ENCODE assay signal across 21 cellular contexts in the genomic region with DNA sequence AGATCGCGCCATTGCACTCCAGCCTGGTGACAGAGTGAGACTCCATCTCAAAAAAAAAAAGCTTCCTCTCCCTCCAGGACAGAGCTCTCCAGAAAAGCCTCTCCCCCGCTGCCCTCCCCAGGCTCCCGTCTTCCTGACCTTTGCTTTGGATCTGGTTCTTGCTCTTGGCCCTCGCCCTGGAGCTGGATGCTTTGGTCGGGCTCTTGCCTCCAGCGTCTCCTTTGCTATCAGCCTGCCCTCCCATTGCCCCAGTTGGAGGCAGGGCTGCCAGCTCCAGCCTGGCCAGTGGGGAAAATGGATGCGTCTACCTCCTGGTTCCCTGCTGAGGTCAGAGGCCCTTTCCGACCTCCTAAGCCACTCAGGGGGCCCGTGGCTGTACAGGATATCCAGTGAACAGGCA. TPM values are rescaled to one million over a fixed set of nuclear protein-coding genes. Genes with fewer than 3 reads are reported as not detected.
"Had no signal": no experiment of that assay in that cellular context is flagged by ENCODE, and none has a peak within 500 bp of the region (broad histone marks: within the 10 kb centered on the region; RNA-seq: fewer than 3 reads in every experiment).

No MANE protein-coding gene starts in this region.

- H3K4me1 ChIP-seq: adrenal gland, esophagus squamous epithelium, left lung, tibial nerve had no signal

- H3K4me3 ChIP-seq: adrenal gland, esophagus squamous epithelium, left lung, ovary, sigmoid colon, tibial nerve had no signal

- H3K27me3 ChIP-seq: ovary had no signal

- FAIRE-seq: keratinocyte, urothelium cell line had no signal

- DNase-seq: activated CD4-positive, alpha-beta T cell treated with anti-CD3 and anti-CD28 coated beads for 36 hours; activated CD4-positive, alpha-beta T cell treated with anti-CD3 and anti-CD28 coated beads, Interleukin-2, amount 50 U/mL, for 48 hours; activated gamma-delta T cell; adrenal gland; effector memory CD8-positive, alpha-beta T cell; esophagus squamous epithelium; hypothalamus; ovary; sigmoid colon; stimulated activated CD4-positive, alpha-beta T cell treated with anti-CD3 and anti-CD28 coated beads, Interleukin-4, amount 100 ng/mL, for 4 hours; T-cell had no signal

- H3K9me3 ChIP-seq: adrenal gland, esophagus squamous epithelium, left lung, ovary, sigmoid colon, tibial nerve had no signal

- H3K36me3 ChIP-seq: adrenal gland, esophagus squamous epithelium, left lung, ovary, sigmoid colon, tibial nerve had no signal

- H3K27ac ChIP-seq: adrenal gland, esophagus squamous epithelium, left lung, ovary, sigmoid colon, tibial nerve had no signal

- ATAC-seq: activated CD4-positive, alpha-beta T cell treated with anti-CD3 and anti-CD28 coated beads for 36 hours; effector memory CD8-positive, alpha-beta T cell; left lung; stimulated activated memory B cell treated with anti-CD40 and anti-IgM and Interleukin-4, amounts not matched to agents 10 μg/mL and 1 μg/mL and 100 μg/mL, for 72 hours; T-cell; WTC11 had no signal

RNA-seq across cellular contexts. Expression of gene TRARG1, which starts 35.9 kb away (rescaled TPM):
- total RNA-seq: activated CD4-positive, alpha-beta T cell treated with anti-CD3 and anti-CD28 coated beads for 36 hours; dermis microvascular lymphatic vessel endothelial cell; esophagus squamous epithelium; left lung; mononuclear cell; pulmonary artery endothelial cell; T-cell; WTC11 had no signal
- polyA plus RNA-seq: keratinocyte had no signal

RNA-seq across cellular contexts. Expression of gene BHLHA9, which starts 45.2 kb away (rescaled TPM):
- total RNA-seq: activated CD4-positive, alpha-beta T cell treated with anti-CD3 and anti-CD28 coated beads for 36 hours; adrenal gland; dermis microvascular lymphatic vessel endothelial cell; esophagus squamous epithelium; left lung; mononuclear cell; neural crest cell; ovary; pulmonary artery endothelial cell; sigmoid colon; T-cell; tibial nerve; WTC11 had no signal
- polyA plus RNA-seq: adrenal gland, keratinocyte, ovary, sigmoid colon had no signal
